1 cellular context compared by ENCODE assay signal in the genomic region with DNA sequence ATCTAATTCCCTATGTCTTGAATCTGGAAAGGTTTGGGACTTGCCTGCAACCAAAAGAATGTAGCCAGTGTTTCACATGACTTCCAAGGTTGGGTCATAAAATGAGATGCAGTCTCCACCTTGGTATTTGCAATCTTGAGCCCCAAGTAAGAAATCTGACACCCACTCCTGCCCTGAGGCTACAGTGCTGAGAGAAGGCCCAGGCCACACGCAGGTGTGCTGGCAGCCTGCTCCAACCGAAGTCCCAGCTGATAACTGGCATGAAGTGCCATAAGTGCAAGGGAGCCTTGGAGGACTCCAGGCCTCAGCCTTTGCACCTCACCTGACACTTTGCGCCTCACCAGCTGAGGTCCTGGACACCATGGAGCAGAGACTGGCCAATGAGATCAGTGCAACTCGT.
TF ChIP-seq lines count a peak whose summit lies in the region.

No MANE protein-coding gene starts in this region.

TF ChIP-seq in SK-N-SH treated with all-trans-retinoic acid at 6 μM for 48 hours, 23 proteins besides CTCF, POLR2A, EP300 and RAD21 (continued from another document):
- no peak for TF ChIP-seq CSRNP3 (CRISPR knock-in tag; IDR thresholded peaks at IDR 0.05)
- TF ChIP-seq ZNF8 (CRISPR knock-in tag; IDR thresholded peaks at IDR 0.05): no peak
- TF ChIP-seq SNAI2 (CRISPR knock-in tag; IDR thresholded peaks at IDR 0.05): no peak
- no peak for TF ChIP-seq ZFP30 (CRISPR knock-in tag; IDR thresholded peaks at IDR 0.05)
